27 cellular contexts compared by ENCODE assay signal in the genomic region with DNA sequence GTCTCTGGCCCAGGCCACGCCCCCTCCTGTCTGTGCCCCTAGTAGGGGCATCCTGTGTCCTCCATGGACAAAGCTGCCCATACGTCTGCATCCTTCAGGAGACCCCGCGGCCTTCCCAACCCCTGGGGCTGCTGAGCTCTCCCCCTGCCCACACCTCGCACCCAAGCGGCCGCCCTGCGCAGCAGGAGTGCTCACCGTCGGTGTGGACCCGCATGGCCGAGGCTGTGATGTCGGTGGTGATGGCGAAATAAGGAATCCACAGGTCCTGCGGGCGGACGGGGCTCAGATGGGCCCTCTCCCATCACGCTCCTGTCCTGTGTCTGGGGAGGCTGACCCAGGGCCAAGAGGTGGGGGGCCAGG. TPM values are rescaled to one million over a fixed set of nuclear protein-coding genes. Genes with fewer than 3 reads are reported as not detected.
DNase-seq lines count a peak whose midpoint lies in the region; ATAC-seq, FAIRE-seq and TF ChIP-seq lines count a peak whose summit lies in the region.
"Had no signal": no experiment of that assay in that cellular context is flagged by ENCODE, and none has a peak within 500 bp of the region (broad histone marks: within the 10 kb centered on the region; RNA-seq: fewer than 3 reads in every experiment).

No MANE protein-coding gene starts in this region.

- no peak overlapping the region for H3K27ac Mint-ChIP-seq in CD14-positive monocyte

- no peaks in the 10 kb centered on the region; a peak in 1 of 5 replicates for H3K27me3 ChIP-seq in HepG2 (ENCODE audit: control insufficient read depth in 1 of 2, insufficient read depth in 2 of 2, low read length in 2 of 2)
- H3K27me3 ChIP-seq in pancreas: no peaks in the 10 kb centered on the region
- no peaks in the 10 kb centered on the region for H3K27me3 ChIP-seq in esophagus muscularis mucosa
- H3K27me3 ChIP-seq: SJSA1 had no signal

- no peaks in the 10 kb centered on the region for H3K79me2 ChIP-seq in HepG2 (ENCODE audit: insufficient read depth, low read length)

- in situ Hi-C loops in HepG2 (cut with HindIII; ENCODE audit: extremely low pct_ligation_motif_present, low pct_unique_long_range_greater_than_20kb): no loop called here

- intact Hi-C loops in HepG2 (cut with micrococcal nuclease; ENCODE audit: unreplicated experiment) (no loop called here), pancreas (cut with DNase I) (no loop called here), CD14-positive monocyte (cut with micrococcal nuclease) (loop anchor here in 1 of 2 donors (10.0 kb wide), 1 partner anchor 141 kb away; a partner anchor contains a TSS), esophagus muscularis mucosa (cut with DNase I) (loop anchor here (10.0 kb wide), 1 partner anchor 61 kb away; no protein-coding TSS in a partner anchor)

- TF ChIP-seq CTCF in HepG2 (CRISPR knock-in tag; IDR thresholded peaks at IDR 0.05) (no peak), pancreas (IDR thresholded peaks at IDR 0.05) (no peak), CD14-positive monocyte (IDR thresholded peaks at IDR 0.05) (no peak), esophagus muscularis mucosa (IDR thresholded peaks at IDR 0.05) (no peak)

- H3K27me3 Mint-ChIP-seq in activated T-cell treated with anti-CD3 and anti-CD28 coated beads, Interleukin-2, amount 50 U/mL, for 4 hours (ENCODE audit: low read depth): no peaks in the 10 kb centered on the region
- peaks cover 12 to 24% (median 13%) of the 10 kb centered on the region in 3 donors for H3K27me3 Mint-ChIP-seq in CD14-positive monocyte (ENCODE audit: low read depth in 3 of 3)
- H3K27me3 Mint-ChIP-seq: CD4-positive, alpha-beta T cell had no signal

- H3K9me3 Mint-ChIP-seq in activated T-cell treated with anti-CD3 and anti-CD28 coated beads, Interleukin-2, amount 50 U/mL, for 4 hours: no peaks in the 10 kb centered on the region
- peaks cover 0 to 14% (median 7%) of the 10 kb centered on the region in 7 donors for H3K9me3 Mint-ChIP-seq in CD14-positive monocyte
- H3K9me3 Mint-ChIP-seq: CD4-positive, alpha-beta T cell had no signal

- no peak overlapping the region for H2AFZ ChIP-seq in HepG2 (ENCODE audit: low read length)

- CTCF ChIA-PET in HepG2 (lab: Yijun Ruan, JAX; ENCODE audit: low intra/inter-chr PET ratio, low total read pairs): no interaction called here

- H3K9me3 ChIP-seq in HepG2 (ENCODE audit: low read length) (no peaks in the 10 kb centered on the region), pancreas (no peaks in the 10 kb centered on the region), esophagus muscularis mucosa (no peaks in the 10 kb centered on the region)
- H3K9me3 ChIP-seq: BLaER1 had no signal

- 98% methylated on average over 17 of the region's 18 CpGs for WGBS in HepG2 (ENCODE audit: low lambda C conversion rate)
- 93 to 95% methylated on average over 18 of the region's 18 CpGs for WGBS in pancreas, 2 donors
- 95% methylated on average over 7 of the region's 18 CpGs for WGBS in esophagus muscularis mucosa

- H3K4me3 ChIP-seq in HepG2 (replicated peaks in 1 of 3; ENCODE audit: insufficient read depth in 1 of 3, low read depth in 2 of 3, low read length in 3 of 3) (peak overlapping the region in 2 of 3 experiments; percentile 2 to 51; a peak in 3 of 6 replicates), pancreas (no peak overlapping the region), esophagus muscularis mucosa (no peak overlapping the region)
- H3K4me3 ChIP-seq: BLaER1, SJSA1 had no signal

- H3K9ac ChIP-seq in HepG2 (ENCODE audit: insufficient read depth, low read depth, low read length): peak overlapping the region; percentile 42; the same call in 1 of the 2 replicates
- H3K9ac ChIP-seq: BLaER1 had no signal

- H3K4me1 ChIP-seq in HepG2 (ENCODE audit: insufficient read depth, low read length) (peaks cover 63% of the 10 kb centered on the region), pancreas (peaks cover 0 to 3% (median 3%) of the 10 kb centered on the region in 3 donors), esophagus muscularis mucosa (peaks cover 13 to 25% (median 22%) of the 10 kb centered on the region in 4 donors)

- peaks cover 26% of the 10 kb centered on the region for H3K4me1 Mint-ChIP-seq in activated T-cell treated with anti-CD3 and anti-CD28 coated beads, Interleukin-2, amount 50 U/mL, for 4 hours (ENCODE audit: low read depth)
- peaks cover 3% of the 10 kb centered on the region for H3K4me1 Mint-ChIP-seq in CD14-positive monocyte

- H3K4me2 ChIP-seq in HepG2 (ENCODE audit: low read depth, low read length): peak overlapping the region; percentile 66

- peak; percentile 15 for DNase-seq in activated T-cell treated with anti-CD3 and anti-CD28 coated beads, Interleukin-2, amount 50 U/mL, for 1 hour
- no peak for DNase-seq in activated T-cell treated with anti-CD3 and anti-CD28 coated beads, Interleukin-2, amount 50 U/mL, for 4 hours
- DNase-seq in 8988T (peak; percentile 10), HepG2 (ENCODE audit: low spot score) (no peak), pancreas (peak in 4 of 6 donors; percentile 18 to 72 (median 45)), CD14-positive monocyte (ENCODE audit: low spot score) (no peak), esophagus muscularis mucosa (ENCODE audit: extremely low spot score) (no peak)
- DNase-seq: CD4-positive, alpha-beta T cell; KBM-7; MV-4-11; NCI-H1105; NCI-H146; NCI-H1930; NCI-H446 treated with DMSO at 0.1 percent for 48 hours; NCI-H526; NCI-H82; NK-92 treated with Interleukin-12 subunit alpha and Interleukin-12 subunit beta, amount 100 ng/mL, for 24 hours; PC-3 had no signal

- H4K20me1 ChIP-seq in HepG2 (ENCODE audit: insufficient read depth, low read length): no peaks in the 10 kb centered on the region

- TF ChIP-seq POLR2A in HepG2 (IDR thresholded peaks at IDR 0.05; ENCODE audit: insufficient read depth in 1 of 2, low read depth in 2 of 2, low read length in 2 of 2) (no peak), esophagus muscularis mucosa (IDR thresholded peaks at IDR 0.05; ENCODE audit: low read depth) (no peak)

- BruUV-seq in HepG2 (replicated peaks; lab: Mats Ljungman, UMichigan): no TSS peak

- H3K36me3 Mint-ChIP-seq in activated T-cell treated with anti-CD3 and anti-CD28 coated beads, Interleukin-2, amount 50 U/mL, for 4 hours (ENCODE audit: insufficient read depth): no peaks in the 10 kb centered on the region
- no peaks in the 10 kb centered on the region for H3K36me3 Mint-ChIP-seq in CD14-positive monocyte

- H3K4me3 Mint-ChIP-seq in activated T-cell treated with anti-CD3 and anti-CD28 coated beads, Interleukin-2, amount 50 U/mL, for 4 hours: no peak overlapping the region
- H3K4me3 Mint-ChIP-seq in CD14-positive monocyte: no peak overlapping the region

- H3K27ac ChIP-seq in HepG2 (ENCODE audit: extremely low read length, insufficient read depth, low read length) (peak overlapping the region; percentile 58), pancreas (no peak overlapping the region), esophagus muscularis mucosa (replicated peaks in 1 of 4) (no peak overlapping the region)
- H3K27ac ChIP-seq: BLaER1, SJSA1 had no signal

- no peak for TF ChIP-seq RAD21 in HepG2 (CRISPR knock-in tag; IDR thresholded peaks at IDR 0.05)

- POLR2A ChIA-PET in HepG2 (lab: Yijun Ruan, JAX): no interaction called here

- no peak for TF ChIP-seq EP300 in HepG2 (IDR thresholded peaks at IDR 0.05; ENCODE audit: low read depth in 2 of 2, low read length in 2 of 2)
- TF ChIP-seq EP300 in HepG2 (CRISPR knock-in tag; IDR thresholded peaks at IDR 0.05; ENCODE audit: borderline replicate concordance): no peak
- no peak for TF ChIP-seq EP300 in esophagus muscularis mucosa (IDR thresholded peaks at IDR 0.05)

- H3K36me3 ChIP-seq in HepG2 (replicated peaks in 1 of 2; ENCODE audit: control insufficient read depth in 1 of 2, insufficient read depth in 2 of 2, low read length in 2 of 2): no peaks in the 10 kb centered on the region
- no peaks in the 10 kb centered on the region for H3K36me3 ChIP-seq in pancreas
- H3K36me3 ChIP-seq in esophagus muscularis mucosa: peaks cover 0 to 14% (median 4%) of the 10 kb centered on the region in 4 donors
- H3K36me3 ChIP-seq: BLaER1 had no signal

- FAIRE-seq in HepG2 (lab: Jason Lieb, UNC) (no peak), pancreas (lab: Jason Lieb, UNC) (no peak)
- FAIRE-seq: D721Med, HTR-8/SVneo had no signal

- ATAC-seq in activated T-cell treated with anti-CD3 and anti-CD28 coated beads, Interleukin-2, amount 50 U/mL, for 4 hours: no peak
- no peak for ATAC-seq in HepG2
- ATAC-seq in pancreas: no peak
- no peak for ATAC-seq in HG02973 (IDR thresholded peaks at IDR 0.05; ENCODE audit: unreplicated experiment)
- ATAC-seq: PC-3, Right ventricle myocardium inferior had no signal

RNA-seq across cellular contexts. Expression of a gene that starts 4.8 kb away (rescaled TPM):
- total RNA-seq in activated T-cell treated with anti-CD3 and anti-CD28 coated beads, Interleukin-2, amount 50 U/mL, for 4 hours: 10 to 100 TPM; 69.5 to 89.1 (median 87.7) TPM
- total RNA-seq in HepG2 (2016; rRNA removed; fragmentation: Illumina TruSeq; extraction: Trizol) (38.3 and 44.3 TPM in 2 replicates), pancreas (10 to 100 TPM; 22.0 to 34.4 (median 26.3) TPM), esophagus muscularis mucosa (10 to 100 TPM; 41.9 to 71.0 (median 58.9) TPM)
- total RNA-seq in HepG2 (2016; cell fraction: cytosol; rRNA removed; fragmentation: Illumina TruSeq; extraction: Trizol; ENCODE audit: low read depth): 35.6 and 45.0 TPM in 2 replicates
- total RNA-seq in HepG2 (2016; cell fraction: insoluble cytoplasmic fraction; rRNA removed; fragmentation: Illumina TruSeq; extraction: Trizol): 31.9 and 43.2 TPM in 2 replicates
- 88.7 and 95.2 TPM in 2 replicates for total RNA-seq in HepG2 (2016; cell fraction: membrane; rRNA removed; fragmentation: Illumina TruSeq; extraction: Trizol)
- total RNA-seq in HepG2 (2016; cell fraction: nucleus; rRNA removed; fragmentation: Illumina TruSeq; extraction: Trizol): 47.8 and 56.5 TPM in 2 replicates
- polyA plus RNA-seq in HepG2 (2011; rRNA removed) (183 and 271 TPM in 2 replicates), pancreas (10 to 100 TPM; 68.6 to 81.0 TPM), CD14-positive monocyte (1 to 10 TPM; 4.6 to 5.3 TPM)
- 147 and 184 TPM in 2 replicates for polyA plus RNA-seq in HepG2 (2011; cell fraction: cytosol; rRNA removed)
- polyA plus RNA-seq in HepG2 (2011; cell fraction: nucleus; rRNA removed): 1,153 and 1,227 TPM in 2 replicates
- 143 and 184 TPM in 2 replicates for polyA plus RNA-seq in HepG2 (2012)
- polyA plus RNA-seq in HepG2 (2016; cell fraction: cytosol; fragmentation: Illumina TruSeq; extraction: Trizol; ENCODE audit: low read depth): 80.1 and 97.0 TPM in 2 replicates
- 62.3 and 80.0 TPM in 2 replicates for polyA plus RNA-seq in HepG2 (2016; cell fraction: insoluble cytoplasmic fraction; fragmentation: Illumina TruSeq; extraction: Trizol; ENCODE audit: low read depth)
- 159 and 160 TPM in 2 replicates for polyA plus RNA-seq in HepG2 (2016; cell fraction: membrane; fragmentation: Illumina TruSeq; extraction: Trizol; ENCODE audit: low read depth)
- 179 and 193 TPM in 2 replicates for polyA plus RNA-seq in HepG2 (2016; cell fraction: nucleus; fragmentation: Illumina TruSeq; extraction: Trizol; ENCODE audit: insufficient read depth, low read depth)
- polyA minus RNA-seq in HepG2 (2011; rRNA and poly(A)+ RNA removed; ENCODE audit: low replicate concordance): 64.9 and 155 TPM in 2 replicates
- 76.5 and 105 TPM in 2 replicates for polyA minus RNA-seq in HepG2 (2011; cell fraction: cytosol; rRNA and poly(A)+ RNA removed)
- 147 and 159 TPM in 2 replicates for polyA minus RNA-seq in HepG2 (2011; cell fraction: nucleus; rRNA and poly(A)+ RNA removed)

RNA-seq across cellular contexts. Expression of a gene that starts 22.8 kb away (rescaled TPM):
- total RNA-seq in activated T-cell treated with anti-CD3 and anti-CD28 coated beads, Interleukin-2, amount 50 U/mL, for 4 hours: not detected
- 0.21 and 0.44 TPM in 2 replicates for total RNA-seq in HepG2 (2016; rRNA removed; fragmentation: Illumina TruSeq; extraction: Trizol)
- total RNA-seq in HepG2 (2016; cell fraction: cytosol; rRNA removed; fragmentation: Illumina TruSeq; extraction: Trizol; ENCODE audit: low read depth): 0.09 and 0.20 TPM in 2 replicates
- total RNA-seq in HepG2 (2016; cell fraction: insoluble cytoplasmic fraction; rRNA removed; fragmentation: Illumina TruSeq; extraction: Trizol): 0.33 and 0.43 TPM in 2 replicates
- total RNA-seq in HepG2 (2016; cell fraction: membrane; rRNA removed; fragmentation: Illumina TruSeq; extraction: Trizol): 0.21 and 0.37 TPM in 2 replicates
- total RNA-seq in HepG2 (2016; cell fraction: nucleus; rRNA removed; fragmentation: Illumina TruSeq; extraction: Trizol): 0.28 and 0.34 TPM in 2 replicates
- polyA plus RNA-seq in HepG2 (2011; rRNA removed): 0.26 and 0.38 TPM in 2 replicates
- 0.21 and 0.30 TPM in 2 replicates for polyA plus RNA-seq in HepG2 (2011; cell fraction: cytosol; rRNA removed)
- 3.0 and 3.2 TPM in 2 replicates for polyA plus RNA-seq in HepG2 (2011; cell fraction: nucleus; rRNA removed)
- polyA plus RNA-seq in HepG2 (2012): 0.35 and 0.44 TPM in 2 replicates
- polyA plus RNA-seq in HepG2 (2016; cell fraction: cytosol; fragmentation: Illumina TruSeq; extraction: Trizol; ENCODE audit: low read depth): 0.05 and 0.14 TPM in 2 replicates
- polyA plus RNA-seq in HepG2 (2016; cell fraction: insoluble cytoplasmic fraction; fragmentation: Illumina TruSeq; extraction: Trizol; ENCODE audit: low read depth): 0.25 TPM in 1 of 2 replicates, not detected in the other
- polyA plus RNA-seq in HepG2 (2016; cell fraction: membrane; fragmentation: Illumina TruSeq; extraction: Trizol; ENCODE audit: low read depth): 0.08 and 0.15 TPM in 2 replicates
- 0.79 and 0.97 TPM in 2 replicates for polyA plus RNA-seq in HepG2 (2016; cell fraction: nucleus; fragmentation: Illumina TruSeq; extraction: Trizol; ENCODE audit: insufficient read depth, low read depth)
- polyA minus RNA-seq in HepG2 (2011; rRNA and poly(A)+ RNA removed; ENCODE audit: low replicate concordance): 0.26 TPM in 1 of 2 replicates, not detected in the other
- not detected in 2 replicates for polyA minus RNA-seq in HepG2 (2011; cell fraction: cytosol; rRNA and poly(A)+ RNA removed)
- polyA minus RNA-seq in HepG2 (2011; cell fraction: nucleus; rRNA and poly(A)+ RNA removed): 0.26 and 0.37 TPM in 2 replicates
- total RNA-seq in pancreas: 1 to 10 TPM in 5 of 6 donors, under 1 TPM in 1; 0.98 to 3.8 (median 1.3) TPM
- 1 to 10 TPM; 3.9 to 4.7 TPM for polyA plus RNA-seq in pancreas
- polyA plus RNA-seq in CD14-positive monocyte: not detected
- total RNA-seq in esophagus muscularis mucosa: not detected
- total RNA-seq: CD4-positive, alpha-beta T cell; LHCN-M2; MCF 10A; PC-3; Right ventricle myocardium inferior; SJSA1 had no signal

RNA-seq across cellular contexts. Expression of a gene that starts 40.7 kb away (rescaled TPM):
- total RNA-seq in activated T-cell treated with anti-CD3 and anti-CD28 coated beads, Interleukin-2, amount 50 U/mL, for 4 hours: under 1 TPM; 0.34 to 0.82 (median 0.46) TPM
- total RNA-seq in HepG2 (2016; rRNA removed; fragmentation: Illumina TruSeq; extraction: Trizol) (0.63 and 1.2 TPM in 2 replicates), pancreas (10 to 100 TPM in 3 of 6 donors, 1 to 10 TPM in 3; 6.6 to 15.0 (median 10.0) TPM), esophagus muscularis mucosa (1 to 10 TPM; 2.1 to 4.0 (median 3.0) TPM)
- total RNA-seq in HepG2 (2016; cell fraction: cytosol; rRNA removed; fragmentation: Illumina TruSeq; extraction: Trizol; ENCODE audit: low read depth): 0.81 and 1.1 TPM in 2 replicates
- total RNA-seq in HepG2 (2016; cell fraction: insoluble cytoplasmic fraction; rRNA removed; fragmentation: Illumina TruSeq; extraction: Trizol): 0.82 and 1.9 TPM in 2 replicates
- total RNA-seq in HepG2 (2016; cell fraction: membrane; rRNA removed; fragmentation: Illumina TruSeq; extraction: Trizol): 0.46 and 1.00 TPM in 2 replicates
- 1.6 and 2.0 TPM in 2 replicates for total RNA-seq in HepG2 (2016; cell fraction: nucleus; rRNA removed; fragmentation: Illumina TruSeq; extraction: Trizol)
- polyA plus RNA-seq in HepG2 (2011; rRNA removed) (0.78 and 2.1 TPM in 2 replicates), pancreas (10 to 100 TPM; 40.0 to 45.5 TPM), CD14-positive monocyte (1 to 10 TPM; 1.3 to 1.6 TPM)
- polyA plus RNA-seq in HepG2 (2011; cell fraction: cytosol; rRNA removed): 0.53 and 1.0 TPM in 2 replicates
- polyA plus RNA-seq in HepG2 (2011; cell fraction: nucleus; rRNA removed): 17.1 and 17.5 TPM in 2 replicates
- 0.76 and 1.0 TPM in 2 replicates for polyA plus RNA-seq in HepG2 (2012)
- polyA plus RNA-seq in HepG2 (2016; cell fraction: cytosol; fragmentation: Illumina TruSeq; extraction: Trizol; ENCODE audit: low read depth): 0.60 and 0.67 TPM in 2 replicates
- polyA plus RNA-seq in HepG2 (2016; cell fraction: insoluble cytoplasmic fraction; fragmentation: Illumina TruSeq; extraction: Trizol; ENCODE audit: low read depth): 0.39 and 0.46 TPM in 2 replicates
- polyA plus RNA-seq in HepG2 (2016; cell fraction: membrane; fragmentation: Illumina TruSeq; extraction: Trizol; ENCODE audit: low read depth): 0.44 and 0.56 TPM in 2 replicates
- 3.7 and 3.8 TPM in 2 replicates for polyA plus RNA-seq in HepG2 (2016; cell fraction: nucleus; fragmentation: Illumina TruSeq; extraction: Trizol; ENCODE audit: insufficient read depth, low read depth)
- polyA minus RNA-seq in HepG2 (2011; rRNA and poly(A)+ RNA removed; ENCODE audit: low replicate concordance): 0.44 and 0.61 TPM in 2 replicates
- polyA minus RNA-seq in HepG2 (2011; cell fraction: cytosol; rRNA and poly(A)+ RNA removed): 0.44 TPM in 1 of 2 replicates, not detected in the other
- 1.8 and 3.4 TPM in 2 replicates for polyA minus RNA-seq in HepG2 (2011; cell fraction: nucleus; rRNA and poly(A)+ RNA removed)
- total RNA-seq: H4, SJSA1 had no signal

RNA-seq across cellular contexts. Expression of a gene that starts 40.9 kb away (rescaled TPM):
- total RNA-seq in activated T-cell treated with anti-CD3 and anti-CD28 coated beads, Interleukin-2, amount 50 U/mL, for 4 hours: 1 to 10 TPM; 1.7 to 2.8 (median 2.5) TPM
- total RNA-seq in HepG2 (2016; rRNA removed; fragmentation: Illumina TruSeq; extraction: Trizol) (1.3 and 2.7 TPM in 2 replicates), pancreas (10 to 100 TPM in 3 of 6 donors, 1 to 10 TPM in 3; 8.1 to 16.5 (median 10.4) TPM), esophagus muscularis mucosa (10 to 100 TPM in 3 of 4 donors, 1 to 10 TPM in 1; 8.3 to 22.3 (median 14.2) TPM)
- total RNA-seq in HepG2 (2016; cell fraction: cytosol; rRNA removed; fragmentation: Illumina TruSeq; extraction: Trizol; ENCODE audit: low read depth): 1.1 and 1.7 TPM in 2 replicates
- 1.3 and 3.1 TPM in 2 replicates for total RNA-seq in HepG2 (2016; cell fraction: insoluble cytoplasmic fraction; rRNA removed; fragmentation: Illumina TruSeq; extraction: Trizol)
- total RNA-seq in HepG2 (2016; cell fraction: membrane; rRNA removed; fragmentation: Illumina TruSeq; extraction: Trizol): 1.6 and 2.4 TPM in 2 replicates
- total RNA-seq in HepG2 (2016; cell fraction: nucleus; rRNA removed; fragmentation: Illumina TruSeq; extraction: Trizol): 3.0 and 3.1 TPM in 2 replicates
- polyA plus RNA-seq in HepG2 (2011; rRNA removed) (4.8 and 9.1 TPM in 2 replicates), pancreas (10 to 100 TPM; 43.1 to 57.3 TPM), CD14-positive monocyte (1 to 10 TPM; 2.0 to 3.0 TPM)
- 1.6 and 3.2 TPM in 2 replicates for polyA plus RNA-seq in HepG2 (2011; cell fraction: cytosol; rRNA removed)
- polyA plus RNA-seq in HepG2 (2011; cell fraction: nucleus; rRNA removed): 82.5 and 82.6 TPM in 2 replicates
- polyA plus RNA-seq in HepG2 (2012): 4.7 and 9.6 TPM in 2 replicates
- polyA plus RNA-seq in HepG2 (2016; cell fraction: cytosol; fragmentation: Illumina TruSeq; extraction: Trizol; ENCODE audit: low read depth): 3.8 and 4.6 TPM in 2 replicates
- polyA plus RNA-seq in HepG2 (2016; cell fraction: insoluble cytoplasmic fraction; fragmentation: Illumina TruSeq; extraction: Trizol; ENCODE audit: low read depth): 2.3 and 2.8 TPM in 2 replicates
- 5.3 and 6.7 TPM in 2 replicates for polyA plus RNA-seq in HepG2 (2016; cell fraction: membrane; fragmentation: Illumina TruSeq; extraction: Trizol; ENCODE audit: low read depth)
- 8.9 and 9.7 TPM in 2 replicates for polyA plus RNA-seq in HepG2 (2016; cell fraction: nucleus; fragmentation: Illumina TruSeq; extraction: Trizol; ENCODE audit: insufficient read depth, low read depth)
- 3.4 and 4.2 TPM in 2 replicates for polyA minus RNA-seq in HepG2 (2011; rRNA and poly(A)+ RNA removed; ENCODE audit: low replicate concordance)
- 0.62 and 2.6 TPM in 2 replicates for polyA minus RNA-seq in HepG2 (2011; cell fraction: cytosol; rRNA and poly(A)+ RNA removed)
- 6.6 and 9.0 TPM in 2 replicates for polyA minus RNA-seq in HepG2 (2011; cell fraction: nucleus; rRNA and poly(A)+ RNA removed)

Comparison
In these comparisons a context has a peak if more than half of its experiments do, and no peak if none do; other contexts are left out.
1. DNase-seq: peak in activated T-cell treated with anti-CD3 and anti-CD28 coated beads, Interleukin-2, amount 50 U/mL, for 1 hour (single experiment), 8988T (single experiment) and pancreas (4 of 6); none in activated T-cell treated with anti-CD3 and anti-CD28 coated beads, Interleukin-2, amount 50 U/mL, for 4 hours (single experiment), HepG2 (single experiment), CD14-positive monocyte (single experiment) and esophagus muscularis mucosa (single experiment).
2. H3K4me3 ChIP-seq: peak in HepG2 (2 of 3); none in pancreas (0 of 4) and esophagus muscularis mucosa (0 of 4).